ENCODE assay signal across 22 cellular contexts in genomic region chr3:15044311-15044710, GRCh38. TPM values are rescaled to one million over a fixed set of nuclear protein-coding genes. Genes with fewer than 3 reads are reported as not detected.
A peak's percentile ranks its signal among the peaks of the same experiment; 100 is the strongest.
DNase-seq lines count a peak whose midpoint lies in the region; ATAC-seq and TF ChIP-seq lines count a peak whose summit lies in the region.
"Had no signal": no experiment of that assay in that cellular context is flagged by ENCODE, and none has a peak within 500 bp of the region (broad histone marks: within the 10 kb centered on the region; RNA-seq: fewer than 3 reads in every experiment).

No MANE protein-coding gene starts in this region.

- DNase-seq in activated naive CD8-positive, alpha-beta T cell treated with anti-CD3 and anti-CD28 coated beads, Interleukin-2, amount 50 U/mL, for 24 hours = no peak
- DNase-seq in WTC11 (ENCODE audit: low spot score) (no peak), endodermal cell (no peak), NCI-H2227 (lab: John Stamatoyannopoulos, UW; ENCODE audit: unreplicated experiment) (no peak), D341Med (ENCODE audit: low spot score) (no peak)
- no peak for DNase-seq in stimulated activated naive B cell treated with anti-CD40 and anti-IgM and Interleukin-4, amounts not matched to agents 10 μg/mL and 1 μg/mL and 100 μg/mL, for 72 hours
- DNase-seq in stimulated activated CD4-positive, alpha-beta T cell treated with anti-CD3 and anti-CD28 coated beads, Interleukin-4, amount 100 ng/mL, for 4 hours = no peak
- DNase-seq: activated CD8-positive, alpha-beta memory T cell treated with anti-CD3 and anti-CD28 coated beads, Interleukin-2, amount 50 U/mL, for 4 hours; foreskin keratinocyte; hypothalamus; mammary epithelial cell; NCI-H1092; NCI-H2081; NCI-H510A treated with DMSO at 0.1 percent for 48 hours; Right ventricle myocardium superior; stomach; upper lobe of left lung had no signal

- H3K4me1 ChIP-seq in endodermal cell (ENCODE audit: control insufficient read depth, insufficient read depth, low read length) = no peaks in the 10 kb centered on the region
- H3K4me1 ChIP-seq: foreskin keratinocyte, stomach had no signal

- CTCF ChIA-PET in WTC11 (lab: Charles Lee) = interaction anchor here (0.7 kb wide), 1 partner anchor 119 kb away, joined by 3 read pairs; no protein-coding TSS in a partner anchor

- H3K9me3 ChIP-seq in endodermal cell (ENCODE audit: control insufficient read depth, low read length) = no peaks in the 10 kb centered on the region
- H3K9me3 ChIP-seq: stomach, upper lobe of left lung had no signal

- no peak overlapping the region for H3K27ac ChIP-seq in endodermal cell (ENCODE audit: low read depth, low read length)
- H3K27ac ChIP-seq: foreskin keratinocyte, parathyroid adenoma, stomach had no signal

- POLR2A ChIA-PET in WTC11 (lab: Charles Lee) = no interaction called here

- peaks cover 4% of the 10 kb centered on the region for H3K36me3 Mint-ChIP-seq in activated naive CD8-positive, alpha-beta T cell
- peaks cover 64% of the 10 kb centered on the region for H3K36me3 Mint-ChIP-seq in activated naive CD8-positive, alpha-beta T cell treated with anti-CD3 and anti-CD28 coated beads, Interleukin-2, amount 50 U/mL, for 24 hours (ENCODE audit: low read depth)
- H3K36me3 Mint-ChIP-seq in WTC11 = peaks cover 78% of the 10 kb centered on the region
- peaks cover 80% of the 10 kb centered on the region for H3K36me3 Mint-ChIP-seq in endodermal cell (ENCODE audit: low read depth)
- peaks cover 37 to 49% of the 10 kb centered on the region in 2 donors for H3K36me3 Mint-ChIP-seq in stimulated activated naive B cell treated with anti-CD40 and anti-IgM and Interleukin-4, amounts not matched to agents 10 μg/mL and 1 μg/mL and 100 μg/mL, for 72 hours

- H3K4me3 Mint-ChIP-seq in activated naive CD8-positive, alpha-beta T cell = no peak overlapping the region
- H3K4me3 Mint-ChIP-seq in activated naive CD8-positive, alpha-beta T cell treated with anti-CD3 and anti-CD28 coated beads, Interleukin-2, amount 50 U/mL, for 24 hours = no peak overlapping the region
- H3K4me3 Mint-ChIP-seq in WTC11 = no peak overlapping the region
- H3K4me3 Mint-ChIP-seq in endodermal cell = no peak overlapping the region
- H3K4me3 Mint-ChIP-seq in stimulated activated naive B cell treated with anti-CD40 and anti-IgM and Interleukin-4, amounts not matched to agents 10 μg/mL and 1 μg/mL and 100 μg/mL, for 72 hours = no peak overlapping the region
- H3K4me3 Mint-ChIP-seq: dendritic cell treated with granulocyte-macrophage colony-stimulating factor and Interleukin-4, amounts not matched to agents 40 ng/mL and 50 ng/mL, for 4 days had no signal

- 96 to 98% methylated on average over 6 of the region's 6 CpGs for WGBS in endodermal cell (ENCODE audit: insufficient coverage in 1 of 2, insufficient read length in 1 of 2), 2 experiments

- no peaks in the 10 kb centered on the region for H3K27me3 ChIP-seq in endodermal cell (ENCODE audit: control insufficient read depth, insufficient read depth, low read length, poor library complexity, severe bottlenecking)
- H3K27me3 ChIP-seq: foreskin keratinocyte, stomach, upper lobe of left lung had no signal

- H3K4me1 Mint-ChIP-seq in activated naive CD8-positive, alpha-beta T cell (ENCODE audit: low read depth) = peaks cover 18% of the 10 kb centered on the region
- peaks cover 22% of the 10 kb centered on the region for H3K4me1 Mint-ChIP-seq in activated naive CD8-positive, alpha-beta T cell treated with anti-CD3 and anti-CD28 coated beads, Interleukin-2, amount 50 U/mL, for 24 hours
- H3K4me1 Mint-ChIP-seq in WTC11 (no peaks in the 10 kb centered on the region), endodermal cell (no peaks in the 10 kb centered on the region)
- H3K4me1 Mint-ChIP-seq in stimulated activated naive B cell treated with anti-CD40 and anti-IgM and Interleukin-4, amounts not matched to agents 10 μg/mL and 1 μg/mL and 100 μg/mL, for 72 hours = peaks cover 6 to 10% of the 10 kb centered on the region in 2 donors

- peaks cover 94% of the 10 kb centered on the region for H3K36me3 ChIP-seq in endodermal cell (ENCODE audit: control insufficient read depth, insufficient read depth, low read length)

- peak overlapping the region; percentile 75 for H3K27ac Mint-ChIP-seq in activated naive CD8-positive, alpha-beta T cell
- H3K27ac Mint-ChIP-seq in activated naive CD8-positive, alpha-beta T cell treated with anti-CD3 and anti-CD28 coated beads, Interleukin-2, amount 50 U/mL, for 24 hours = no peak overlapping the region
- H3K27ac Mint-ChIP-seq in WTC11 (peak overlapping the region; percentile 26), endodermal cell (peak overlapping the region; percentile 80)
- H3K27ac Mint-ChIP-seq in stimulated activated naive B cell treated with anti-CD40 and anti-IgM and Interleukin-4, amounts not matched to agents 10 μg/mL and 1 μg/mL and 100 μg/mL, for 72 hours = peak overlapping the region; percentile 77
- H3K27ac Mint-ChIP-seq: dendritic cell treated with granulocyte-macrophage colony-stimulating factor and Interleukin-4, amounts not matched to agents 40 ng/mL and 50 ng/mL, for 4 days had no signal

- no peak for ATAC-seq in activated naive CD8-positive, alpha-beta T cell treated with anti-CD3 and anti-CD28 coated beads, Interleukin-2, amount 50 U/mL, for 24 hours
- no peak for ATAC-seq in WTC11
- no peak for ATAC-seq in stimulated activated naive B cell treated with anti-CD40 and anti-IgM and Interleukin-4, amounts not matched to agents 10 μg/mL and 1 μg/mL and 100 μg/mL, for 72 hours (replicated peaks)
- ATAC-seq: foreskin keratinocyte, sciatic nerve had no signal

- no peaks in the 10 kb centered on the region for H3K9me3 Mint-ChIP-seq in activated naive CD8-positive, alpha-beta T cell (ENCODE audit: low read depth)
- H3K9me3 Mint-ChIP-seq in activated naive CD8-positive, alpha-beta T cell treated with anti-CD3 and anti-CD28 coated beads, Interleukin-2, amount 50 U/mL, for 24 hours = no peaks in the 10 kb centered on the region
- no peaks in the 10 kb centered on the region for H3K9me3 Mint-ChIP-seq in WTC11
- no peaks in the 10 kb centered on the region for H3K9me3 Mint-ChIP-seq in endodermal cell
- no peaks in the 10 kb centered on the region for H3K9me3 Mint-ChIP-seq in stimulated activated naive B cell treated with anti-CD40 and anti-IgM and Interleukin-4, amounts not matched to agents 10 μg/mL and 1 μg/mL and 100 μg/mL, for 72 hours
- H3K9me3 Mint-ChIP-seq: dendritic cell treated with granulocyte-macrophage colony-stimulating factor and Interleukin-4, amounts not matched to agents 40 ng/mL and 50 ng/mL, for 4 days had no signal

- TF ChIP-seq CTCF in WTC11 (IDR thresholded peaks at IDR 0.05) = no peak
- no peak for TF ChIP-seq CTCF in endodermal cell (conservative IDR thresholded peaks at IDR 0.05)

- no peaks in the 10 kb centered on the region for H3K27me3 Mint-ChIP-seq in activated naive CD8-positive, alpha-beta T cell
- no peaks in the 10 kb centered on the region for H3K27me3 Mint-ChIP-seq in activated naive CD8-positive, alpha-beta T cell treated with anti-CD3 and anti-CD28 coated beads, Interleukin-2, amount 50 U/mL, for 24 hours
- H3K27me3 Mint-ChIP-seq in WTC11 (ENCODE audit: low read depth) (no peaks in the 10 kb centered on the region), endodermal cell (ENCODE audit: insufficient read depth) (no peaks in the 10 kb centered on the region)
- H3K27me3 Mint-ChIP-seq in stimulated activated naive B cell treated with anti-CD40 and anti-IgM and Interleukin-4, amounts not matched to agents 10 μg/mL and 1 μg/mL and 100 μg/mL, for 72 hours = no peaks in the 10 kb centered on the region
- H3K27me3 Mint-ChIP-seq: dendritic cell treated with granulocyte-macrophage colony-stimulating factor and Interleukin-4, amounts not matched to agents 40 ng/mL and 50 ng/mL, for 4 days had no signal

- no peak overlapping the region for H3K9ac ChIP-seq in endodermal cell (ENCODE audit: extremely low read depth, low read length, poor library complexity, severe bottlenecking)
- H3K9ac ChIP-seq: KMS-11, parathyroid adenoma had no signal

- no peak overlapping the region for H3K4me3 ChIP-seq in endodermal cell (ENCODE audit: low read length)
- H3K4me3 ChIP-seq: stomach, upper lobe of left lung had no signal

TF ChIP-seq in WTC11, 78 proteins besides CTCF, POLR2A, EP300 and RAD21 (continues in another document):
- TF ChIP-seq, protein P1, sequence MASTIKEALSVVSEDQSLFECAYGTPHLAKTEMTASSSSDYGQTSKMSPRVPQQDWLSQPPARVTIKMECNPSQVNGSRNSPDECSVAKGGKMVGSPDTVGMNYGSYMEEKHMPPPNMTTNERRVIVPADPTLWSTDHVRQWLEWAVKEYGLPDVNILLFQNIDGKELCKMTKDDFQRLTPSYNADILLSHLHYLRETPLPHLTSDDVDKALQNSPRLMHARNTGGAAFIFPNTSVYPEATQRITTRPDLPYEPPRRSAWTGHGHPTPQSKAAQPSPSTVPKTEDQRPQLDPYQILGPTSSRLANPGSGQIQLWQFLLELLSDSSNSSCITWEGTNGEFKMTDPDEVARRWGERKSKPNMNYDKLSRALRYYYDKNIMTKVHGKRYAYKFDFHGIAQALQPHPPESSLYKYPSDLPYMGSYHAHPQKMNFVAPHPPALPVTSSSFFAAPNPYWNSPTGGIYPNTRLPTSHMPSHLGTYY (CRISPR knock-in tag; IDR thresholded peaks at IDR 0.05) = no peak
- TF ChIP-seq ZNF232 (CRISPR knock-in tag; IDR thresholded peaks at IDR 0.05) = no peak
- TF ChIP-seq ZNF121 (CRISPR knock-in tag; IDR thresholded peaks at IDR 0.05) = no peak
- TF ChIP-seq ZBTB43 (CRISPR knock-in tag; IDR thresholded peaks at IDR 0.05) = no peak

RNA-seq across cellular contexts. Expression of gene MRPS25, which starts 20.8 kb away (rescaled TPM):
- total RNA-seq in WTC11 (2021) (69.7 to 72.7 TPM (median 70.1 TPM) in 3 replicates), endodermal cell (100 to 1,000 TPM in 1 of 2 donors, 10 to 100 TPM in 1; 64.1 to 101 TPM)
- 45.9 TPM for polyA plus RNA-seq in endodermal cell (2013, experiment 1 of 2)
- 34.8 TPM for polyA plus RNA-seq in endodermal cell (2013, experiment 2 of 2)

RNA-seq across cellular contexts. Expression of gene RBSN, which starts 54.6 kb away (rescaled TPM):
- total RNA-seq in WTC11 (2021) = 20.7 to 24.2 TPM (median 21.5 TPM) in 3 replicates
- total RNA-seq in endodermal cell = 10 to 100 TPM; 23.3 to 25.2 TPM
- 27.6 TPM for polyA plus RNA-seq in endodermal cell (2013, experiment 1 of 2)
- 28.5 TPM for polyA plus RNA-seq in endodermal cell (2013, experiment 2 of 2)
